18 cellular contexts compared by ENCODE assay signal in genomic region chr4:11698033-11698432, GRCh38.
DNase-seq lines count a peak whose midpoint lies in the region; ATAC-seq, FAIRE-seq and TF ChIP-seq lines count a peak whose summit lies in the region.
"Had no signal": no experiment of that assay in that cellular context is flagged by ENCODE, and none has a peak within 500 bp of the region (broad histone marks: within the 10 kb centered on the region; RNA-seq: fewer than 3 reads in every experiment).

No MANE protein-coding gene starts in this region.

- H3K4me3 ChIP-seq in right cardiac atrium (ENCODE audit: low read length) (no peak overlapping the region), astrocyte of the cerebellum (ENCODE audit: low read depth, low read length) (no peak overlapping the region), keratinocyte (ENCODE audit: control insufficient read depth in 2 of 3, extremely low read depth in 1 of 3, insufficient read depth in 2 of 3, low read depth in 1 of 3, low read length in 3 of 3) (peak overlapping the region in 1 of 3 experiments; percentile 0), OCI-LY7 (ENCODE audit: low read depth, low read length, poor library complexity, severe bottlenecking) (no peak overlapping the region)
- H3K4me3 ChIP-seq: HAP-1 had no signal

- TF ChIP-seq CTCF in astrocyte of the cerebellum (IDR thresholded peaks at IDR 0.05; ENCODE audit: low read depth, low read length, missing control alignments) (no peak), keratinocyte (optimal IDR thresholded peaks at IDR 0.05 in 1 of 3, IDR thresholded peaks at IDR 0.05 in 1 of 3, conservative IDR thresholded peaks at IDR 0.05 in 1 of 3; ENCODE audit: extremely low read depth in 1 of 3, insufficient read depth in 2 of 3, low read length in 3 of 3) (no peak), OCI-LY7 (conservative IDR thresholded peaks at IDR 0.05; ENCODE audit: low read length) (no peak)

- no peaks in the 10 kb centered on the region for H3K9me1 ChIP-seq in keratinocyte (ENCODE audit: control insufficient read depth, extremely low read depth, insufficient read depth, low read length)

- peak in 2 of 3 donors; percentile 31 to 51 for DNase-seq in right cardiac atrium
- no peak for DNase-seq in cardiac septum (ENCODE audit: low spot score)
- DNase-seq in astrocyte of the cerebellum (ENCODE audit: low read depth), result peak; percentile 22
- DNase-seq in keratinocyte (ENCODE audit: low read depth, low spot score), result no peak
- DNase-seq in activated CD8-positive, alpha-beta memory T cell treated with anti-CD3 and anti-CD28 coated beads, Interleukin-2, amount 50 U/mL, for 48 hours, result no peak
- DNase-seq in OCI-LY7 (ENCODE audit: low spot score), result no peak
- no peak for DNase-seq in occipital lobe (lab: John Stamatoyannopoulos, UW)
- DNase-seq: AML-193; Caco-2; NCI-H1092; NCI-H226; NCI-H526 treated with DMSO at 0.1 percent for 48 hours; NK-92 treated with Interleukin-12 subunit alpha and Interleukin-12 subunit beta, amount 100 ng/mL, for 24 hours; Right ventricle myocardium superior had no signal

- in situ Hi-C loops in astrocyte of the cerebellum (cut with HindIII; ENCODE audit: low sequenced_read_pairs), result no loop called here

- no peaks in the 10 kb centered on the region for H3K4me1 ChIP-seq in right cardiac atrium (ENCODE audit: control insufficient read depth, insufficient read depth, low read length)
- H3K4me1 ChIP-seq in keratinocyte (ENCODE audit: control insufficient read depth, extremely low read depth, insufficient read depth, low read length), result peaks cover 57% of the 10 kb centered on the region
- H3K4me1 ChIP-seq in OCI-LY7 (ENCODE audit: insufficient read depth, low read length, poor library complexity, severe bottlenecking), result no peaks in the 10 kb centered on the region
- H3K4me1 ChIP-seq: Caco-2, HAP-1 had no signal

- POLR2A ChIA-PET in OCI-LY7 (lab: Charles Lee), result interaction anchor here (0.7 kb wide), 2 partner anchors 31 to 55 kb away, joined by 4 to 6 read pairs; no protein-coding TSS in a partner anchor

- dilution Hi-C loops in keratinocyte (cut with MboI; ENCODE audit: extremely low pct_ligation_motif_present, low sequenced_read_pairs), result no loop called here

- H3K27me3 ChIP-seq in right cardiac atrium (ENCODE audit: control insufficient read depth, insufficient read depth), result no peaks in the 10 kb centered on the region
- no peaks in the 10 kb centered on the region for H3K27me3 ChIP-seq in keratinocyte (ENCODE audit: control insufficient read depth, extremely low read depth, insufficient read depth, low read length)

- H3K27ac ChIP-seq in right cardiac atrium (ENCODE audit: low read length) (no peak overlapping the region), keratinocyte (ENCODE audit: control insufficient read depth, insufficient read depth, low read length) (peak overlapping the region; percentile 88), OCI-LY7 (ENCODE audit: low read depth, low read length, poor library complexity, severe bottlenecking) (no peak overlapping the region)

- peak; percentile 79 for FAIRE-seq in keratinocyte (lab: Jason Lieb, UNC)
- FAIRE-seq: GM18507, HTR-8/SVneo had no signal

- CTCF ChIA-PET in OCI-LY7 (lab: Charles Lee; ENCODE audit: unreplicated experiment), result no interaction called here

- no peaks in the 10 kb centered on the region for H3K36me3 ChIP-seq in keratinocyte (ENCODE audit: control insufficient read depth in 2 of 2, extremely low read depth in 1 of 2, insufficient read depth in 2 of 2, low read length in 2 of 2)
- no peaks in the 10 kb centered on the region for H3K36me3 ChIP-seq in OCI-LY7 (ENCODE audit: insufficient read depth, low read length)
- H3K36me3 ChIP-seq: HAP-1 had no signal

- no TSS peak for BruUV-seq in OCI-LY7 (replicated peaks; lab: Mats Ljungman, UMichigan)

- 27% methylated on average over 2 of the region's 2 CpGs for WGBS in right cardiac atrium

- H2AFZ ChIP-seq in keratinocyte (ENCODE audit: control insufficient read depth, low read length) (peak overlapping the region; percentile 35), OCI-LY7 (ENCODE audit: low read length) (no peak overlapping the region)

- peak in 1 of 2 donors; percentile 66 for ATAC-seq in right cardiac atrium
- no peak for ATAC-seq in HG03565 (IDR thresholded peaks at IDR 0.05; ENCODE audit: unreplicated experiment)

- H3K9ac ChIP-seq in keratinocyte (ENCODE audit: control insufficient read depth, extremely low read depth, insufficient read depth, low read length), result peak overlapping the region; percentile 63

- H4K20me1 ChIP-seq in keratinocyte (ENCODE audit: control insufficient read depth, extremely low read depth, insufficient read depth, low read length), result no peaks in the 10 kb centered on the region
- H4K20me1 ChIP-seq in OCI-LY7 (ENCODE audit: insufficient read depth, low read length), result no peaks in the 10 kb centered on the region

- peak overlapping the region; percentile 69 for H3K4me2 ChIP-seq in keratinocyte (ENCODE audit: control insufficient read depth, extremely low read depth, insufficient read depth, low read depth, low read length)
- H3K4me2 ChIP-seq in OCI-LY7 (ENCODE audit: low read length), result no peak overlapping the region

- H3K9me3 ChIP-seq in right cardiac atrium (ENCODE audit: control insufficient read depth, low read length) (no peaks in the 10 kb centered on the region), keratinocyte (ENCODE audit: control insufficient read depth, low read depth, low read length) (peaks cover 4% of the 10 kb centered on the region), OCI-LY7 (ENCODE audit: low read length) (no peaks in the 10 kb centered on the region)
- H3K9me3 ChIP-seq: Caco-2, HAP-1 had no signal

- H3K9me2 ChIP-seq in OCI-LY7 (ENCODE audit: insufficient read depth, low read length), result no peaks in the 10 kb centered on the region

- H3K79me2 ChIP-seq in keratinocyte (ENCODE audit: control insufficient read depth, insufficient read depth, low read length), result no peaks in the 10 kb centered on the region
- no peaks in the 10 kb centered on the region for H3K79me2 ChIP-seq in OCI-LY7 (ENCODE audit: insufficient read depth, low read depth, low read length)

- intact Hi-C loops in right cardiac atrium (cut with DNase I) (no loop called here), cardiac septum (cut with DNase I) (loop anchor here (10.0 kb wide), 1 partner anchor 193 kb away; no protein-coding TSS in a partner anchor), OCI-LY7 (cut with micrococcal nuclease; ENCODE audit: unreplicated experiment) (no loop called here)

Comparison
In these comparisons a context has a peak if more than half of its experiments do, and no peak if none do; other contexts are left out.
1. DNase-seq: peak in right cardiac atrium (2 of 3) and astrocyte of the cerebellum (single experiment); none in cardiac septum (single experiment), keratinocyte (single experiment), activated CD8-positive, alpha-beta memory T cell treated with anti-CD3 and anti-CD28 coated beads, Interleukin-2, amount 50 U/mL, for 48 hours (single experiment), OCI-LY7 (single experiment) and occipital lobe (single experiment).